ENCODE assay signal across 18 cellular contexts in the genomic region with DNA sequence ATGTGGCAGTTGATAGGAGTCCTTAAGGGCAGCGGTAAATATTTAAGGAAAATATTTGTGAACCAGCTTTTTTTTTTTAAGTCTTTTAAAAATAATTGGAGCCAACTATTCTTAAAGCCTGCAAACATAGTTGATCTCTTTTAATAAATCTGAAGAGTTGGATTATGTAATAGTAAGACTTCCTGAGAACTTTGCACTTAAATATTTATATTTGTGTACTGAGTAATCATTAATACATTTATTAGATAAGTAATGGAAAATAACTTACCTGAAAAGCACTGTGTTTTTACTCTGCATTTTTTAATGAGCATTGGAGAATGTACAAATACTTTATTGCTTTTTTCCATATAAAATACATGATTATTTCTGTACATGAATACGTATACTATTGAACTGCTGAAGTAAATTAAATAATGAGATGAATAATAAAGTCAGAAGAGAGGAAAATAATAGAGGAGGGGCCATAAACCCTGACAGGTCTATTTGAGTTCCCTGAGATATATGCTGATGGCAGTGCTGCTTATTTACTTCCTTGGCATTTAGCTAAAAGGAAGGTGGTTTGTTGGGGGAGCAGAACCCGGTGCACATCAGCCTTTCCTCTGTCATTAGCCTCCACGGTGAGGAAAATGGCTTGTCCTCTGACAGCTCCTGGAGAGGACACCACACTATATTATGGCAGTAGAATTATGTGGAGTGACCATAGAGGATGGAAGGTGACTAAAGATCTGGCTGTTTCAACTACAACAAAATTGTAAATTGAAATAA.
DNase-seq lines count a peak whose midpoint lies in the region; ATAC-seq, FAIRE-seq and TF ChIP-seq lines count a peak whose summit lies in the region.
"Had no signal": no experiment of that assay in that cellular context is flagged by ENCODE, and none has a peak within 500 bp of the region (broad histone marks: within the 10 kb centered on the region; RNA-seq: fewer than 3 reads in every experiment).

No MANE protein-coding gene starts in this region.

- no peak overlapping the region for H2BK15ac ChIP-seq in neuronal stem cell (ENCODE audit: low read length)

- H3K27me3 ChIP-seq in pancreas (no peaks in the 10 kb centered on the region), neuronal stem cell (ENCODE audit: control insufficient read depth in 3 of 3, insufficient read depth in 3 of 3, low read depth in 1 of 3, low read length in 3 of 3) (no peaks in the 10 kb centered on the region), WERI-Rb-1 (ENCODE audit: insufficient read depth, low read depth, severe bottlenecking) (no peaks in the 10 kb centered on the region)

- intact Hi-C loops in pancreas (cut with DNase I), result loop anchor here in 1 of 3 donors (10.0 kb wide), 1 partner anchor 65 kb away; no protein-coding TSS in a partner anchor

- no peak overlapping the region for H2AK5ac ChIP-seq in neuronal stem cell (ENCODE audit: low read depth, low read length)

- no peak overlapping the region for H3K18ac ChIP-seq in neuronal stem cell (ENCODE audit: low read length)

- H3K4me2 ChIP-seq in neuronal stem cell (ENCODE audit: insufficient read depth, low read length, poor library complexity, severe bottlenecking), result no peak overlapping the region
- H3K4me2 ChIP-seq: GM23338 had no signal

- H2AFZ ChIP-seq in neuronal stem cell (ENCODE audit: low read length), result no peak overlapping the region
- H2AFZ ChIP-seq: GM23338 had no signal

- FAIRE-seq in pancreas (lab: Jason Lieb, UNC), result no peak
- FAIRE-seq: A204.1, D721Med, G401.6, GM12891 had no signal

- no peak overlapping the region for H3K9ac ChIP-seq in neuronal stem cell (ENCODE audit: low read depth, low read length, poor library complexity)

- no peak overlapping the region for H4K8ac ChIP-seq in neuronal stem cell (ENCODE audit: low read depth, low read length)

- H2BK5ac ChIP-seq in neuronal stem cell (ENCODE audit: low read length), result no peak overlapping the region

- H3K79me1 ChIP-seq in neuronal stem cell (ENCODE audit: low read depth, low read length), result no peaks in the 10 kb centered on the region

- no peak for TF ChIP-seq CTCF in 22Rv1 (IDR thresholded peaks at IDR 0.05)
- no peak for TF ChIP-seq CTCF in pancreas (IDR thresholded peaks at IDR 0.05)
- no peak for TF ChIP-seq CTCF in WERI-Rb-1 (IDR thresholded peaks at IDR 0.05; ENCODE audit: low read depth, low read length)

- no peak overlapping the region for H3K23ac ChIP-seq in neuronal stem cell (ENCODE audit: low read depth, low read length, poor library complexity)

- no peak overlapping the region for H3K4ac ChIP-seq in neuronal stem cell (ENCODE audit: low read length)

- peak; percentile 56 to 74 (median 61) for ATAC-seq in pancreas
- ATAC-seq: CD8-positive, alpha-beta T cell had no signal

- WGBS in pancreas, 2 donors, result 29 to 31% methylated on average over 4 of the region's 4 CpGs
- no CpG with 5 or more reads among the region's 4 CpGs for WGBS in neuronal stem cell (ENCODE audit: extremely low coverage in 2 of 2, insufficient read length in 2 of 2, insufficient replicate concordance in 1 of 2), 2 donors

- DNase-seq in NCI-H69 (lab: John Stamatoyannopoulos, UW) (peak; percentile 61), caudate nucleus (lab: John Stamatoyannopoulos, UW) (no peak), pancreas (no peak), neuronal stem cell (ENCODE audit: low spot score) (no peak), WERI-Rb-1 (no peak)
- no peak for DNase-seq in stimulated activated CD4-positive, alpha-beta T cell treated with anti-CD3 and anti-CD28 coated beads, Interleukin-4, amount 100 ng/mL, for 4 hours
- DNase-seq: CD8-positive, alpha-beta T cell; COR-L47; DMS153; DMS79 treated with DMSO at 0.1 percent for 48 hours; EL; H9 had no signal

- H3K36me3 ChIP-seq in pancreas (no peaks in the 10 kb centered on the region), neuronal stem cell (replicated peaks in 1 of 2; ENCODE audit: control insufficient read depth in 2 of 2, insufficient read depth in 2 of 2, low read length in 2 of 2) (peaks cover 6 to 91% of the 10 kb centered on the region in 2 donors), WERI-Rb-1 (no peaks in the 10 kb centered on the region; the same call in 1 of the 2 replicates)

- H3K9me3 ChIP-seq in pancreas (no peaks in the 10 kb centered on the region), neuronal stem cell (replicated peaks in 1 of 2; ENCODE audit: control insufficient read depth in 2 of 2, insufficient read depth in 1 of 2, low read depth in 1 of 2, low read length in 2 of 2) (peaks cover 0 to 25% of the 10 kb centered on the region in 2 donors), WERI-Rb-1 (ENCODE audit: severe bottlenecking) (no peaks in the 10 kb centered on the region)

- peak overlapping the region; percentile 19; the same call in 1 of the 2 replicates for H3K27ac ChIP-seq in 22Rv1
- H3K27ac ChIP-seq in caudate nucleus (ENCODE audit: low read depth, low read length), result peak overlapping the region; percentile 11
- H3K27ac ChIP-seq in pancreas, result no peak overlapping the region
- H3K27ac ChIP-seq in neuronal stem cell (replicated peaks; ENCODE audit: low read length), result no peak overlapping the region
- no peak overlapping the region for H3K27ac ChIP-seq in WERI-Rb-1

- H3K4me3 ChIP-seq in pancreas, result no peak overlapping the region
- no peak overlapping the region for H3K4me3 ChIP-seq in neuronal stem cell (ENCODE audit: low read length in 2 of 2)
- no peak overlapping the region for H3K4me3 ChIP-seq in WERI-Rb-1 (ENCODE audit: low read depth, low read length)
- H3K4me3 ChIP-seq: GM23338 had no signal

- H3K4me1 ChIP-seq in pancreas (peaks cover 5 to 19% (median 12%) of the 10 kb centered on the region in 3 donors), neuronal stem cell (ENCODE audit: control insufficient read depth in 2 of 2, insufficient read depth in 1 of 2, low read depth in 1 of 2, low read length in 2 of 2) (peaks cover 0 to 2% of the 10 kb centered on the region in 2 donors)

- H4K91ac ChIP-seq in neuronal stem cell (ENCODE audit: low read depth, low read length, poor library complexity), result no peak overlapping the region

- H2BK120ac ChIP-seq in neuronal stem cell (ENCODE audit: low read depth, low read length), result no peak overlapping the region

- H2BK12ac ChIP-seq in neuronal stem cell (ENCODE audit: low read length), result no peak overlapping the region

- H3K14ac ChIP-seq in neuronal stem cell (ENCODE audit: low read length), result no peak overlapping the region

Comparison
In these comparisons a context has a peak if more than half of its experiments do, and no peak if none do; other contexts are left out.
1. H3K27ac ChIP-seq: peak in 22Rv1 (single experiment) and caudate nucleus (single experiment); none in pancreas (0 of 4), neuronal stem cell (single experiment) and WERI-Rb-1 (single experiment).